ENCODE assay signal across 1 cellular context in the genomic region with DNA sequence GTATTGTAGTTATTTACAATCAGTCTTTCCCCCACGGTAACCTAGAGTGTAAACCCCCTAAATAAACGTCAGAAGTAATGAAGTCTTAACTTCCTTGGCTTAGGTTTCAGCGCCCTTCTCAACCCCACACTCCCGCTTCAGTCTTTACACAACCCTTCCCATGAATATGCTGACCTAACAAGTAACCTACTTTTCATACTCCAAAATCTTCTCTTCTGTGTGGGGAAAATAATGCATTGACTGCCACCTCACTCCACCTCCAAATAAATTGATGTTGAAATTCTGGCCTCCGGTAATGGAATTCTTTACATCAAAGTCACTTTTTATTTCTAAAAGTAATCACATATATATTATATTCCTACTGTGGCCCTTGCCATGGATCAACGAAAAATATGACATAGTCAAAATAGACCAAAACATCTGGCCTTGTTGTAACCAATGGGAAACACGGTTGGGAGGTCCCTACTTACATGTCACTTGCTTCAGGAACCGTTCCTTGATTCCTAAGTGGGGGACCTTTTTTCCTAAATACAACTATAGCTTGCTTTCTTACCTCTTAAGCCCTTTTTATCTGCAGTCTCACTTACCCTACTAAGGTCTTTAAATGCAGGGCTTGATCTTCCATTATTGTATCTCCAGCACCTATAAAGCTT.
TF ChIP-seq lines count a peak whose summit lies in the region.

No MANE protein-coding gene starts in this region.

TF ChIP-seq in GM23338, 12 proteins besides CTCF, POLR2A, EP300 and RAD21 (continued from another document):
- TF ChIP-seq, protein P1, sequence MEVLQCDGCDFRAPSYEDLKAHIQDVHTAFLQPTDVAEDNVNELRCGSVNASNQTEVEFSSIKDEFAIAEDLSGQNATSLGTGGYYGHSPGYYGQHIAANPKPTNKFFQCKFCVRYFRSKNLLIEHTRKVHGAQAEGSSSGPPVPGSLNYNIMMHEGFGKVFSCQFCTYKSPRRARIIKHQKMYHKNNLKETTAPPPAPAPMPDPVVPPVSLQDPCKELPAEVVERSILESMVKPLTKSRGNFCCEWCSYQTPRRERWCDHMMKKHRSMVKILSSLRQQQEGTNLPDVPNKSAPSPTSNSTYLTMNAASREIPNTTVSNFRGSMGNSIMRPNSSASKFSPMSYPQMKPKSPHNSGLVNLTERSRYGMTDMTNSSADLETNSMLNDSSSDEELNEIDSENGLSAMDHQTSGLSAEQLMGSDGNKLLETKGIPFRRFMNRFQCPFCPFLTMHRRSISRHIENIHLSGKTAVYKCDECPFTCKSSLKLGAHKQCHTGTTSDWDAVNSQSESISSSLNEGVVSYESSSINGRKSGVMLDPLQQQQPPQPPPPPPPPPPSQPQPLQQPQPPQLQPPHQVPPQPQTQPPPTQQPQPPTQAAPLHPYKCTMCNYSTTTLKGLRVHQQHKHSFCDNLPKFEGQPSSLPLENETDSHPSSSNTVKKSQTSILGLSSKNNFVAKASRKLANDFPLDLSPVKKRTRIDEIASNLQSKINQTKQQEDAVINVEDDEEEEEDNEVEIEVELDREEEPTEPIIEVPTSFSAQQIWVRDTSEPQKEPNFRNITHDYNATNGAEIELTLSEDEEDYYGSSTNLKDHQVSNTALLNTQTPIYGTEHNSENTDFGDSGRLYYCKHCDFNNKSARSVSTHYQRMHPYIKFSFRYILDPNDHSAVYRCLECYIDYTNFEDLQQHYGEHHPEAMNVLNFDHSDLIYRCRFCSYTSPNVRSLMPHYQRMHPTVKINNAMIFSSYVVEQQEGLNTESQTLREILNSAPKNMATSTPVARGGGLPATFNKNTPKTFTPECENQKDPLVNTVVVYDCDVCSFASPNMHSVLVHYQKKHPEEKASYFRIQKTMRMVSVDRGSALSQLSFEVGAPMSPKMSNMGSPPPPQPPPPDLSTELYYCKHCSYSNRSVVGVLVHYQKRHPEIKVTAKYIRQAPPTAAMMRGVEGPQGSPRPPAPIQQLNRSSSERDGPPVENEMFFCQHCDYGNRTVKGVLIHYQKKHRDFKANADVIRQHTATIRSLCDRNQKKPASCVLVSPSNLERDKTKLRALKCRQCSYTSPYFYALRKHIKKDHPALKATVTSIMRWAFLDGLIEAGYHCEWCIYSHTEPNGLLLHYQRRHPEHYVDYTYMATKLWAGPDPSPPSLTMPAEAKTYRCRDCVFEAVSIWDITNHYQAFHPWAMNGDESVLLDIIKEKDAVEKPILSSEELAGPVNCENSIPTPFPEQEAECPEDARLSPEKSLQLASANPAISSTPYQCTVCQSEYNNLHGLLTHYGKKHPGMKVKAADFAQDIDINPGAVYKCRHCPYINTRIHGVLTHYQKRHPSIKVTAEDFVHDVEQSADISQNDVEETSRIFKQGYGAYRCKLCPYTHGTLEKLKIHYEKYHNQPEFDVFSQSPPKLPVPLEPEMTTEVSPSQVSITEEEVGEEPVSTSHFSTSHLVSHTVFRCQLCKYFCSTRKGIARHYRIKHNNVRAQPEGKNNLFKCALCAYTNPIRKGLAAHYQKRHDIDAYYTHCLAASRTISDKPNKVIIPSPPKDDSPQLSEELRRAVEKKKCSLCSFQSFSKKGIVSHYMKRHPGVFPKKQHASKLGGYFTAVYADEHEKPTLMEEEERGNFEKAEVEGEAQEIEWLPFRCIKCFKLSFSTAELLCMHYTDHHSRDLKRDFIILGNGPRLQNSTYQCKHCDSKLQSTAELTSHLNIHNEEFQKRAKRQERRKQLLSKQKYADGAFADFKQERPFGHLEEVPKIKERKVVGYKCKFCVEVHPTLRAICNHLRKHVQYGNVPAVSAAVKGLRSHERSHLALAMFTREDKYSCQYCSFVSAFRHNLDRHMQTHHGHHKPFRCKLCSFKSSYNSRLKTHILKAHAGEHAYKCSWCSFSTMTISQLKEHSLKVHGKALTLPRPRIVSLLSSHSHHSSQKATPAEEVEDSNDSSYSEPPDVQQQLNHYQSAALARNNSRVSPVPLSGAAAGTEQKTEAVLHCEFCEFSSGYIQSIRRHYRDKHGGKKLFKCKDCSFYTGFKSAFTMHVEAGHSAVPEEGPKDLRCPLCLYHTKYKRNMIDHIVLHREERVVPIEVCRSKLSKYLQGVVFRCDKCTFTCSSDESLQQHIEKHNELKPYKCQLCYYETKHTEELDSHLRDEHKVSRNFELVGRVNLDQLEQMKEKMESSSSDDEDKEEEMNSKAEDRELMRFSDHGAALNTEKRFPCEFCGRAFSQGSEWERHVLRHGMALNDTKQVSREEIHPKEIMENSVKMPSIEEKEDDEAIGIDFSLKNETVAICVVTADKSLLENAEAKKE (CRISPR knock-in tag; IDR thresholded peaks at IDR 0.05), result no peak
- TF ChIP-seq EZH2 (IDR thresholded peaks at IDR 0.05; ENCODE audit: low read depth, unreplicated experiment) (no peak), STAT1 (IDR thresholded peaks at IDR 0.05; ENCODE audit: unreplicated experiment) (no peak), NANOG (IDR thresholded peaks at IDR 0.05; ENCODE audit: borderline replicate concordance) (no peak), JUNB (IDR thresholded peaks at IDR 0.05; ENCODE audit: unreplicated experiment) (no peak), ZNF331 (CRISPR knock-in tag; IDR thresholded peaks at IDR 0.05; ENCODE audit: low read depth) (no peak)
TF ChIP-seq in GM23338: peak in this region for 0.
